25 cellular contexts compared by ENCODE assay signal in genomic region chr6:109345986-109346385, GRCh38.
"Had no signal": no experiment of that assay in that cellular context is flagged by ENCODE, and none has a peak within 500 bp of the region (broad histone marks: within the 10 kb centered on the region; RNA-seq: fewer than 3 reads in every experiment).

No MANE protein-coding gene starts in this region.

- ATAC-seq: foreskin keratinocyte; gastroesophageal sphincter; heart left ventricle; left lobe of liver; naive thymus-derived CD4-positive, alpha-beta T cell; right cardiac atrium; stimulated activated effector memory CD8-positive, alpha-beta T cell treated with anti-CD3 and anti-CD28 coated beads, Interleukin-12 subunit alpha, Interleukin-12 subunit beta, amount 100 ng/mL, for 72 hours had no signal

- H3K4me3 ChIP-seq: colonic mucosa, esophagus muscularis mucosa, gastroesophageal sphincter, heart left ventricle, hepatocyte, prostate gland, sigmoid colon, stomach, tibial artery, upper lobe of left lung had no signal

- H3K4me1 ChIP-seq: prostate gland had no signal

- H3K36me3 Mint-ChIP-seq: stimulated activated effector memory CD8-positive, alpha-beta T cell treated with anti-CD3 and anti-CD28 coated beads, Interleukin-12 subunit alpha, Interleukin-12 subunit beta, amount 100 ng/mL, for 72 hours had no signal

- H3K27ac ChIP-seq: colonic mucosa, esophagus muscularis mucosa, foreskin keratinocyte, gastroesophageal sphincter, heart left ventricle, hepatocyte, prostate gland, sigmoid colon, stomach, tibial artery, upper lobe of left lung had no signal

- H3K4me3 Mint-ChIP-seq: dendritic cell treated with granulocyte-macrophage colony-stimulating factor and Interleukin-4, amounts not matched to agents 40 ng/mL and 50 ng/mL, for 4 days; naive thymus-derived CD4-positive, alpha-beta T cell; nephron; stimulated activated effector memory CD8-positive, alpha-beta T cell treated with anti-CD3 and anti-CD28 coated beads, Interleukin-12 subunit alpha, Interleukin-12 subunit beta, amount 100 ng/mL, for 72 hours had no signal

- H3K9me3 Mint-ChIP-seq: dendritic cell treated with granulocyte-macrophage colony-stimulating factor and Interleukin-4, amounts not matched to agents 40 ng/mL and 50 ng/mL, for 4 days; naive thymus-derived CD4-positive, alpha-beta T cell; nephron; stimulated activated effector memory CD8-positive, alpha-beta T cell treated with anti-CD3 and anti-CD28 coated beads, Interleukin-12 subunit alpha, Interleukin-12 subunit beta, amount 100 ng/mL, for 72 hours had no signal

- H3K27ac Mint-ChIP-seq: dendritic cell treated with granulocyte-macrophage colony-stimulating factor and Interleukin-4, amounts not matched to agents 40 ng/mL and 50 ng/mL, for 4 days; naive thymus-derived CD4-positive, alpha-beta T cell; nephron; stimulated activated effector memory CD8-positive, alpha-beta T cell treated with anti-CD3 and anti-CD28 coated beads, Interleukin-12 subunit alpha, Interleukin-12 subunit beta, amount 100 ng/mL, for 72 hours had no signal

- H3K9me3 ChIP-seq: colonic mucosa, esophagus muscularis mucosa, gastroesophageal sphincter, heart left ventricle, prostate gland, sigmoid colon, stomach, tibial artery, upper lobe of left lung had no signal

- DNase-seq: colonic mucosa; effector memory CD4-positive, alpha-beta T cell; foreskin keratinocyte; heart left ventricle; kidney; mesenchymal stem cell; midbrain; naive thymus-derived CD4-positive, alpha-beta T cell; nucleus accumbens; right cardiac atrium; sigmoid colon; stimulated activated CD4-positive, alpha-beta T cell treated with anti-CD3 and anti-CD28 coated beads, Interleukin-2, amount 100 ng/mL, for 24 hours; stimulated activated CD4-positive, alpha-beta T cell treated with anti-CD3 and anti-CD28 coated beads, Interleukin-4, amount 100 ng/mL, for 24 hours; stimulated activated naive CD4-positive, alpha-beta T cell treated with Interleukin-2 at 50 U/mL for 16 hours; stomach; tibial artery; upper lobe of left lung had no signal

- H3K27me3 Mint-ChIP-seq: naive thymus-derived CD4-positive, alpha-beta T cell had no signal

- H3K36me3 ChIP-seq: colonic mucosa, esophagus muscularis mucosa, gastroesophageal sphincter, heart left ventricle, prostate gland, sigmoid colon, stomach, tibial artery, upper lobe of left lung had no signal

- H3K27me3 ChIP-seq: colonic mucosa, esophagus muscularis mucosa, foreskin keratinocyte, gastroesophageal sphincter, heart left ventricle, hepatocyte, sigmoid colon, stomach, tibial artery, upper lobe of left lung had no signal
